In genomic region chr22:36419177-36419911, GRCh38 we compare ENCODE assay signal across 8 cellular contexts. TPM values are rescaled to one million over a fixed set of nuclear protein-coding genes. Genes with fewer than 3 reads are reported as not detected.
DNase-seq lines count a peak whose midpoint lies in the region; ATAC-seq, FAIRE-seq and TF ChIP-seq lines count a peak whose summit lies in the region.

No MANE protein-coding gene starts in this region.

- WGBS in sigmoid colon, 2 donors: 4 to 22% methylated on average over 13 of the region's 13 CpGs

- peak overlapping the region; percentile 63 to 72 for H3K4me3 Mint-ChIP-seq in activated T-cell treated with anti-CD3 and anti-CD28 coated beads, Interleukin-2, amount 50 U/mL, for 72 hours

- H3K36me3 ChIP-seq in sigmoid colon: no peaks in the 10 kb centered on the region

- peak overlapping the region; percentile 46 for H3K27ac Mint-ChIP-seq in activated T-cell treated with anti-CD3 and anti-CD28 coated beads, Interleukin-2, amount 50 U/mL, for 72 hours

- no peak for TF ChIP-seq CTCF in WI38 (IDR thresholded peaks at IDR 0.05; ENCODE audit: low read depth, low read length)
- no peak for TF ChIP-seq CTCF in sigmoid colon (IDR thresholded peaks at IDR 0.05)

- no peaks in the 10 kb centered on the region for H3K27me3 Mint-ChIP-seq in activated T-cell treated with anti-CD3 and anti-CD28 coated beads, Interleukin-2, amount 50 U/mL, for 72 hours (ENCODE audit: low read depth)

- no peak for DNase-seq in activated T-cell treated with anti-CD3 and anti-CD28 coated beads, Interleukin-2, amount 50 U/mL, for 72 hours
- DNase-seq in activated T-cell treated with anti-CD3 and anti-CD28 coated beads for 4 hours (no peak), left ventricle myocardium superior (peak; percentile 43), sigmoid colon (peak; percentile 81), UCSD-AML1 (lab: John Stamatoyannopoulos, UW; ENCODE audit: unreplicated experiment) (no peak), H54 (ENCODE audit: insufficient read length, low spot score) (no peak)

- H3K36me3 Mint-ChIP-seq in activated T-cell treated with anti-CD3 and anti-CD28 coated beads, Interleukin-2, amount 50 U/mL, for 72 hours (ENCODE audit: insufficient read depth in 2 of 2): no peaks in the 10 kb centered on the region

- peak overlapping the region; percentile 22; the same call in 1 of the 2 replicates for H3K4me3 ChIP-seq in WI38 (ENCODE audit: low read depth, low read length)
- H3K4me3 ChIP-seq in sigmoid colon: peak overlapping the region in 3 of 4 donors; percentile 19 to 29 (median 24)

- no peaks in the 10 kb centered on the region for H3K27me3 ChIP-seq in sigmoid colon

- peak; percentile 31 to 43 for ATAC-seq in activated T-cell treated with anti-CD3 and anti-CD28 coated beads, Interleukin-2, amount 50 U/mL, for 72 hours (replicated peaks in 1 of 2)
- peak; percentile 79 for ATAC-seq in left ventricle myocardium superior
- ATAC-seq in HG02840 (IDR thresholded peaks at IDR 0.05; ENCODE audit: low FRiP score, unreplicated experiment): no peak

- peak overlapping the region; percentile 56 to 88 (median 73) for H3K27ac ChIP-seq in sigmoid colon

- TF ChIP-seq EP300 in sigmoid colon (IDR thresholded peaks at IDR 0.05): no peak

- TF ChIP-seq POLR2A in sigmoid colon (IDR thresholded peaks at IDR 0.05) (no peak), H54 (IDR thresholded peaks at IDR 0.05; ENCODE audit: low read depth, low read length) (no peak)

- H3K9me3 ChIP-seq in sigmoid colon: no peaks in the 10 kb centered on the region

- H3K9me3 Mint-ChIP-seq in activated T-cell treated with anti-CD3 and anti-CD28 coated beads, Interleukin-2, amount 50 U/mL, for 72 hours: no peaks in the 10 kb centered on the region

- peaks cover 0 to 25% (median 18%) of the 10 kb centered on the region in 4 donors for H3K4me1 ChIP-seq in sigmoid colon

- peaks cover 24% of the 10 kb centered on the region for H3K4me1 Mint-ChIP-seq in activated T-cell treated with anti-CD3 and anti-CD28 coated beads, Interleukin-2, amount 50 U/mL, for 72 hours (ENCODE audit: low read depth)

- no peak for FAIRE-seq in H54 (lab: Jason Lieb, UNC)

- intact Hi-C loops in left ventricle myocardium superior (cut with micrococcal nuclease) (no loop called here), sigmoid colon (cut with DNase I) (no loop called here)

RNA-seq across cellular contexts. Expression of gene MYH9, which starts 31.6 kb away (rescaled TPM):
- 100 to 1,000 TPM; 529 to 662 TPM for total RNA-seq in activated T-cell treated with anti-CD3 and anti-CD28 coated beads, Interleukin-2, amount 50 U/mL, for 72 hours
- total RNA-seq in left ventricle myocardium superior (161 TPM), sigmoid colon (100 to 1,000 TPM; 147 to 273 (median 184) TPM)
- 100 to 1,000 TPM in 1 of 3 donors, 10 to 100 TPM in 2; 63.7 to 307 (median 88.3) TPM for polyA plus RNA-seq in sigmoid colon

Comparison
In these comparisons a context has a peak if more than half of its experiments do, and no peak if none do; other contexts are left out.
1. DNase-seq: peak in left ventricle myocardium superior (single experiment) and sigmoid colon (single experiment); none in activated T-cell treated with anti-CD3 and anti-CD28 coated beads, Interleukin-2, amount 50 U/mL, for 72 hours (0 of 2), activated T-cell treated with anti-CD3 and anti-CD28 coated beads for 4 hours (single experiment), UCSD-AML1 (single experiment) and H54 (single experiment).